In the genomic region with DNA sequence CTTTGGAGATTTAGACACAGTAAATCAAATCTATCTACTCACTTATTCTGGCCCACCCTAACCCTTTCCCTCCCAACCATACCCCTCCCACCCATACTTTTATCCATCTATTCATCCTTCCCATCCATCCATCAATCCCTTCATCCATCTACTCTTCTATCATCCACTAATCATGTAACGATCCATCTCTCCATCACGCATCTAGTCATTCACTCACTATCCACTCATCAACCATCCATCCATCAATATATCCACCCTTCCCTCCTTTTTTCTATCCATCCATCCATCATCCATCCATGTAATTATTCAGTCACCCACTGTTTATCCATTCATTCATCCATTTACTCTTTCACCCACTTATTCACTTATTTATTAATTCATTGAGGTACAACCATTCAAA, we compare ENCODE assay signal across 28 cellular contexts.
"Had no signal": no experiment of that assay in that cellular context is flagged by ENCODE, and none has a peak within 500 bp of the region (broad histone marks: within the 10 kb centered on the region; RNA-seq: fewer than 3 reads in every experiment).

No MANE protein-coding gene starts in this region.

- FAIRE-seq: endometrium, islet of Langerhans, keratinocyte had no signal

- H3K4me3 Mint-ChIP-seq: dendritic cell treated with granulocyte-macrophage colony-stimulating factor and Interleukin-4, amounts not matched to agents 40 ng/mL and 50 ng/mL, for 4 days; effector memory CD8-positive, alpha-beta T cell; endodermal cell; mesothelial cell of epicardium; naive B cell had no signal

- H3K27ac ChIP-seq: colonic mucosa, epithelial cell of prostate, esophagus squamous epithelium, gastrocnemius medialis, heart right ventricle, left lung, lower lobe of right lung had no signal

- H3K4me1 ChIP-seq: colonic mucosa had no signal

- H3K9me3 ChIP-seq: colonic mucosa, gastrocnemius medialis, lower lobe of right lung, mucosa of descending colon had no signal

- H3K36me3 ChIP-seq: colonic mucosa, esophagus squamous epithelium, gastrocnemius medialis, heart right ventricle, left lung, lower lobe of right lung had no signal

- ATAC-seq: effector memory CD8-positive, alpha-beta T cell; esophagus mucosa; gastrocnemius medialis; heart right ventricle; left cardiac atrium; left lung; left ventricle myocardium superior; lower lobe of right lung; mucosa of descending colon had no signal

- H3K27ac Mint-ChIP-seq: dendritic cell treated with granulocyte-macrophage colony-stimulating factor and Interleukin-4, amounts not matched to agents 40 ng/mL and 50 ng/mL, for 4 days; effector memory CD8-positive, alpha-beta T cell; endodermal cell; mesothelial cell of epicardium; naive B cell had no signal

- DNase-seq: colonic mucosa; cortex of kidney; effector CD8-positive, alpha-beta T cell; effector memory CD8-positive, alpha-beta T cell; erythroblast; esophagus squamous epithelium; foreskin fibroblast; foreskin melanocyte; gastrocnemius medialis; glutamatergic neuron; head of caudate nucleus; heart right ventricle; hippocampal formation; left cardiac atrium; left lung; left ventricle myocardium superior; lower lobe of right lung; mesenchymal stem cell; mucosa of descending colon; naive B cell had no signal

- H3K9me3 Mint-ChIP-seq: dendritic cell treated with granulocyte-macrophage colony-stimulating factor and Interleukin-4, amounts not matched to agents 40 ng/mL and 50 ng/mL, for 4 days had no signal

- H3K4me3 ChIP-seq: colonic mucosa, esophagus squamous epithelium, gastrocnemius medialis, heart right ventricle, left lung, lower lobe of right lung, mucosa of descending colon had no signal
